13 cellular contexts compared by ENCODE assay signal in the genomic region with DNA sequence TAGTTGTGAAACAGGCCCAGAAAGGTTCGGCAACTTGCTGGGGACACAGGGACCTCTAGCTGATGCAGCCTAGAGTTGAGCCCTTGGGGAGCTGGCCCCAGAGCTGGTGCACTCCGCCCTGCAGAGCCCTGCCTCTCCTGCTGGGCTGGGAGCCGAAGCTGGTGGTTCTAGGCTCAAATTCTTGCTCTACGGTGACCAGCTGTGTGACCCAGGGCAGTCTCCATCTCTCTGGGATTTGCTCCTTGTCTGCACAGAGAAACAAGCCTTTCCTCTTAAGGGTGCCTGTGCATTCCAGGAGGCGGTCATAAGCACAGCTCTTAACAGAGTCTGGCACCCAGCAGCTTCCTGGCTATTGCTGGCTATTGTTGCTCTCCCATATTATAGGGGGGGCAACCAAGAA. TPM values are rescaled to one million over a fixed set of nuclear protein-coding genes. Genes with fewer than 3 reads are reported as not detected.
A peak's percentile ranks its signal among the peaks of the same experiment; 100 is the strongest.
DNase-seq lines count a peak whose midpoint lies in the region; ATAC-seq and TF ChIP-seq lines count a peak whose summit lies in the region.
"Had no signal": no experiment of that assay in that cellular context is flagged by ENCODE, and none has a peak within 500 bp of the region (broad histone marks: within the 10 kb centered on the region; RNA-seq: fewer than 3 reads in every experiment).

No MANE protein-coding gene starts in this region.

- H3K4me1 ChIP-seq in right atrium auricular region (peaks cover 0 to 84% of the 10 kb centered on the region in 2 donors), gastrocnemius medialis (peaks cover 72 to 82% of the 10 kb centered on the region in 2 donors)

- DNase-seq in DMS79 (lab: John Stamatoyannopoulos, UW) (peak; percentile 7), NCI-H2196 treated with DMSO at 0.1 percent for 48 hours (lab: John Stamatoyannopoulos, UW; ENCODE audit: unreplicated experiment) (peak; percentile 46), right atrium auricular region (ENCODE audit: low spot score) (no peak), gastrocnemius medialis (peak in 1 of 2 donors; percentile 55), midbrain (lab: John Stamatoyannopoulos, UW) (no peak), NCI-H2107 treated with DMSO at 0.1 percent for 48 hours (lab: John Stamatoyannopoulos, UW; ENCODE audit: unreplicated experiment) (no peak)
- no peak for DNase-seq in activated CD4-positive, alpha-beta T cell treated with anti-CD3 and anti-CD28 coated beads, Interleukin-2, amount 50 U/mL, for 1 hour
- DNase-seq: activated CD4-positive, alpha-beta T cell treated with anti-CD3 and anti-CD28 coated beads, Interleukin-2, amount 50 U/mL, for 48 hours; AML-193; DND-41 had no signal

- intact Hi-C loops in gastrocnemius medialis (cut with DNase I; ENCODE audit: low total_unique reads): loop anchor here (1.0 kb wide), 1 partner anchor 43 kb away; no protein-coding TSS in a partner anchor

- no peaks in the 10 kb centered on the region for H3K9me3 ChIP-seq in right atrium auricular region
- no peaks in the 10 kb centered on the region for H3K9me3 ChIP-seq in gastrocnemius medialis
- H3K9me3 ChIP-seq: adrenal gland had no signal

- in situ Hi-C loops in gastrocnemius medialis (cut with MboI; ENCODE audit: low sequenced_read_pairs in 4 of 4): loop anchor here in 2 of 4 donors (5.0 kb wide), 1 partner anchor 41 kb away; no protein-coding TSS in a partner anchor

- no peak overlapping the region for H3K4me3 ChIP-seq in right atrium auricular region
- H3K4me3 ChIP-seq in gastrocnemius medialis: no peak overlapping the region
- H3K4me3 ChIP-seq: adrenal gland had no signal

- no peak for TF ChIP-seq CTCF in right atrium auricular region (IDR thresholded peaks at IDR 0.05)
- TF ChIP-seq CTCF in gastrocnemius medialis (IDR thresholded peaks at IDR 0.05 in 4 of 5, conservative IDR thresholded peaks at IDR 0.05 in 1 of 5): no peak

- no peak for ATAC-seq in gastrocnemius medialis
- no peak for ATAC-seq in HG03457 (IDR thresholded peaks at IDR 0.05; ENCODE audit: unreplicated experiment)
- ATAC-seq: SK-N-SH treated with all-trans-retinoic acid at 6 μM for 48 hours had no signal

- no peak for TF ChIP-seq POLR2A in gastrocnemius medialis (IDR thresholded peaks at IDR 0.05)

- H3K27ac ChIP-seq in right atrium auricular region (peak overlapping the region; percentile 91 to 92), gastrocnemius medialis (peak overlapping the region; percentile 93 to 97 (median 96))
- H3K27ac ChIP-seq: adrenal gland had no signal

- H3K36me3 ChIP-seq in right atrium auricular region (no peaks in the 10 kb centered on the region), gastrocnemius medialis (no peaks in the 10 kb centered on the region)
- H3K36me3 ChIP-seq: adrenal gland had no signal

- no peaks in the 10 kb centered on the region for H3K27me3 ChIP-seq in right atrium auricular region
- no peaks in the 10 kb centered on the region for H3K27me3 ChIP-seq in gastrocnemius medialis
- H3K27me3 ChIP-seq: adrenal gland had no signal

RNA-seq across cellular contexts. Expression of a gene that starts 47.4 kb away (rescaled TPM):
- total RNA-seq in right atrium auricular region: 100 to 1,000 TPM; 127 to 151 TPM
- total RNA-seq in gastrocnemius medialis: 100 to 1,000 TPM in 3 of 4 donors, 10 to 100 TPM in 1; 56.7 to 229 (median 177) TPM

Comparison
In these comparisons a context has a peak if more than half of its experiments do, and no peak if none do; other contexts are left out.
1. DNase-seq: peak in DMS79 (single experiment) and NCI-H2196 treated with DMSO at 0.1 percent for 48 hours (single experiment); none in right atrium auricular region (single experiment), activated CD4-positive, alpha-beta T cell treated with anti-CD3 and anti-CD28 coated beads, Interleukin-2, amount 50 U/mL, for 1 hour (single experiment), midbrain (single experiment) and NCI-H2107 treated with DMSO at 0.1 percent for 48 hours (single experiment).